In the genomic region with DNA sequence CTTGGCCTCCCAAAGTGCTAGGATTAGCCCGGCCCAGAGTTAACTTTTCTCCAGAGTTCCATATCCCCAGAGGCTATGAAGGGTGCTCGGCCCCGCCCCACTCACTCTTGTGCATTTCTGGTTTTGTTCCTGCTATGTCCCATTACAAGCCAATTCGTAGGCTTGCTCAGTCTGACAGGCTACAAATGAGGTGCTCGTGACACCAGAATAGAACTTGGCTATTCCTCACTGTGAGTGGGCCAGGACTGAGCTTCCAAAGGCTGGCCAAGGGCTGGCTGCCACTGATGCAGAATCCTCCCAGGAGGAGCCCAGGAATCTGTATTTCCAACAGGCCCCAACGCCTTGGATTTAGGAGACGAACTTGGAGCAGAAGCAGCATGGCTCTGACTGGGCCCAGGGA, we compare ENCODE assay signal across 13 cellular contexts. TPM values are rescaled to one million over a fixed set of nuclear protein-coding genes. Genes with fewer than 3 reads are reported as not detected.
DNase-seq lines count a peak whose midpoint lies in the region; ATAC-seq and TF ChIP-seq lines count a peak whose summit lies in the region.
"Had no signal": no experiment of that assay in that cellular context is flagged by ENCODE, and none has a peak within 500 bp of the region (broad histone marks: within the 10 kb centered on the region; RNA-seq: fewer than 3 reads in every experiment).

No MANE protein-coding gene starts in this region.

- POLR2A ChIA-PET in CD8-positive, alpha-beta memory T cell (lab: Charles Lee) = no interaction called here

- peaks cover 6% of the 10 kb centered on the region for H3K27me3 Mint-ChIP-seq in activated T-helper 17 cell treated with anti-CD3 and anti-CD28 coated beads, Interleukin-2, amount 50 U/mL, for 72 hours
- peaks cover under 1 to 9% of the 10 kb centered on the region in 2 donors for H3K27me3 Mint-ChIP-seq in CD8-positive, alpha-beta memory T cell

- no peak overlapping the region for H3K4me3 Mint-ChIP-seq in activated T-helper 17 cell treated with anti-CD3 and anti-CD28 coated beads, Interleukin-2, amount 50 U/mL, for 72 hours
- H3K4me3 Mint-ChIP-seq in CD8-positive, alpha-beta memory T cell = no peak overlapping the region

- H3K27ac ChIP-seq in CD8-positive, alpha-beta memory T cell (ENCODE audit: low read depth, low read length) = no peak overlapping the region
- H3K27ac ChIP-seq: C4-2B had no signal

- no peaks in the 10 kb centered on the region for H3K36me3 ChIP-seq in CD8-positive, alpha-beta memory T cell (ENCODE audit: insufficient read depth, low read length)
- H3K36me3 ChIP-seq: HAP-1 had no signal

- no peak for TF ChIP-seq CTCF in fibroblast of the aortic adventitia (IDR thresholded peaks at IDR 0.05; ENCODE audit: insufficient read depth, low read length)

- H3K4me1 ChIP-seq in CD8-positive, alpha-beta memory T cell (ENCODE audit: insufficient read depth, low read length) = no peaks in the 10 kb centered on the region

- CTCF ChIA-PET in CD8-positive, alpha-beta memory T cell (lab: Charles Lee) = no interaction called here

- no peak overlapping the region for H3K27ac Mint-ChIP-seq in activated T-helper 17 cell treated with anti-CD3 and anti-CD28 coated beads, Interleukin-2, amount 50 U/mL, for 72 hours
- no peak overlapping the region for H3K27ac Mint-ChIP-seq in CD8-positive, alpha-beta memory T cell

- no peaks in the 10 kb centered on the region for H3K36me3 Mint-ChIP-seq in activated T-helper 17 cell treated with anti-CD3 and anti-CD28 coated beads, Interleukin-2, amount 50 U/mL, for 72 hours (ENCODE audit: low read depth)
- no peaks in the 10 kb centered on the region for H3K36me3 Mint-ChIP-seq in CD8-positive, alpha-beta memory T cell

- H3K4me1 Mint-ChIP-seq in activated T-helper 17 cell treated with anti-CD3 and anti-CD28 coated beads, Interleukin-2, amount 50 U/mL, for 72 hours = no peaks in the 10 kb centered on the region
- no peaks in the 10 kb centered on the region for H3K4me1 Mint-ChIP-seq in CD8-positive, alpha-beta memory T cell

- no peaks in the 10 kb centered on the region for H3K9me3 Mint-ChIP-seq in activated T-helper 17 cell treated with anti-CD3 and anti-CD28 coated beads, Interleukin-2, amount 50 U/mL, for 72 hours
- H3K9me3 Mint-ChIP-seq in CD8-positive, alpha-beta memory T cell = peaks cover 0 to 2% (median 0%) of the 10 kb centered on the region in 5 donors

- DNase-seq in ELF-1 (ENCODE audit: low read depth, low spot score) (peak; percentile 49), fibroblast of the aortic adventitia (ENCODE audit: low read depth) (peak; percentile 40), islet precursor cell (peak; percentile 44), sciatic nerve (ENCODE audit: low spot score) (no peak)
- no peak for DNase-seq in CD8-positive, alpha-beta memory T cell
- DNase-seq: NCI-H187, NCI-H526 treated with DMSO at 0.1 percent for 48 hours had no signal

- intact Hi-C loops in sciatic nerve (cut with DNase I) = no loop called here

- H3K27me3 ChIP-seq in CD8-positive, alpha-beta memory T cell (ENCODE audit: insufficient read depth, low read length, poor library complexity, severe bottlenecking) = no peaks in the 10 kb centered on the region

- no peaks in the 10 kb centered on the region for H3K9me3 ChIP-seq in CD8-positive, alpha-beta memory T cell (ENCODE audit: low read length)
- H3K9me3 ChIP-seq: HAP-1 had no signal

- ATAC-seq in sciatic nerve (peak; percentile 42), GM19035 (IDR thresholded peaks at IDR 0.05; ENCODE audit: unreplicated experiment) (no peak), GM18870 (IDR thresholded peaks at IDR 0.05; ENCODE audit: unreplicated experiment) (no peak)
- no peak for ATAC-seq in activated T-helper 17 cell treated with anti-CD3 and anti-CD28 coated beads, Interleukin-2, amount 50 U/mL, for 72 hours (replicated peaks)
- ATAC-seq: K562 had no signal

- H3K4me3 ChIP-seq in fibroblast of the aortic adventitia (ENCODE audit: low read depth, low read length) = no peak overlapping the region
- no peak overlapping the region for H3K4me3 ChIP-seq in CD8-positive, alpha-beta memory T cell (ENCODE audit: low read length)
- H3K4me3 ChIP-seq: HAP-1, K562 had no signal

RNA-seq across cellular contexts. Expression of gene TLN2, which starts 57.4 kb away (rescaled TPM):
- total RNA-seq in fibroblast of the aortic adventitia (ENCODE audit: low replicate concordance) = 33.7 and 40.6 TPM in 2 replicates
- 49.3 TPM for total RNA-seq in sciatic nerve
- total RNA-seq in activated T-helper 17 cell treated with anti-CD3 and anti-CD28 coated beads, Interleukin-2, amount 50 U/mL, for 72 hours = 1 to 10 TPM in 1 of 2 donors, under 1 TPM in 1; 0.52 to 1.8 TPM
- total RNA-seq in CD8-positive, alpha-beta memory T cell = 1 to 10 TPM; 3.1 to 3.5 TPM
- 0.06 TPM for polyA plus RNA-seq in CD8-positive, alpha-beta memory T cell

Comparison
In these comparisons a context has a peak if more than half of its experiments do, and no peak if none do; other contexts are left out.
1. DNase-seq: peak in ELF-1 (single experiment), fibroblast of the aortic adventitia (single experiment) and islet precursor cell (single experiment); none in sciatic nerve (single experiment) and CD8-positive, alpha-beta memory T cell (0 of 5).